17 cellular contexts compared by ENCODE assay signal in genomic region chr14:74836251-74836957, GRCh38. TPM values are rescaled to one million over a fixed set of nuclear protein-coding genes. Genes with fewer than 3 reads are reported as not detected.
DNase-seq lines count a peak whose midpoint lies in the region; ATAC-seq and TF ChIP-seq lines count a peak whose summit lies in the region.
"Had no signal": no experiment of that assay in that cellular context is flagged by ENCODE, and none has a peak within 500 bp of the region (broad histone marks: within the 10 kb centered on the region; RNA-seq: fewer than 3 reads in every experiment).

No MANE protein-coding gene starts in this region.

- no peaks in the 10 kb centered on the region for H3K27me3 Mint-ChIP-seq in activated CD4-positive, alpha-beta T cell treated with anti-CD3 and anti-CD28 coated beads, Interleukin-2, amount 10 ng/mL, durations not matched to agents 7 days and 5 days

- no peak overlapping the region for H3K4me3 Mint-ChIP-seq in activated CD4-positive, alpha-beta T cell treated with anti-CD3 and anti-CD28 coated beads, Interleukin-2, amount 10 ng/mL, durations not matched to agents 7 days and 5 days
- no peak overlapping the region for H3K4me3 Mint-ChIP-seq in stimulated activated effector memory CD8-positive, alpha-beta T cell treated with anti-CD3 and anti-CD28 coated beads, Interleukin-12 subunit alpha, Interleukin-12 subunit beta, amount 100 ng/mL, for 72 hours
- H3K4me3 Mint-ChIP-seq: neural progenitor cell had no signal

- no peak overlapping the region for H3K27ac ChIP-seq in caudate nucleus (ENCODE audit: low read depth, low read length)
- H3K27ac ChIP-seq: neural progenitor cell had no signal

- POLR2A ChIA-PET in activated CD4-positive, alpha-beta T cell treated with anti-CD3 and anti-CD28 coated beads, Interleukin-2, amount 10 ng/mL, durations not matched to agents 7 days and 5 days (lab: Charles Lee), result no interaction called here

- H3K36me3 Mint-ChIP-seq in activated CD4-positive, alpha-beta T cell treated with anti-CD3 and anti-CD28 coated beads, Interleukin-2, amount 10 ng/mL, durations not matched to agents 7 days and 5 days (ENCODE audit: low read depth), result peaks cover 39% of the 10 kb centered on the region
- H3K36me3 Mint-ChIP-seq in stimulated activated effector memory CD8-positive, alpha-beta T cell treated with anti-CD3 and anti-CD28 coated beads, Interleukin-12 subunit alpha, Interleukin-12 subunit beta, amount 100 ng/mL, for 72 hours, result peaks cover 26% of the 10 kb centered on the region

- no peaks in the 10 kb centered on the region for H3K9me3 Mint-ChIP-seq in activated CD4-positive, alpha-beta T cell treated with anti-CD3 and anti-CD28 coated beads, Interleukin-2, amount 10 ng/mL, durations not matched to agents 7 days and 5 days
- H3K9me3 Mint-ChIP-seq in stimulated activated effector memory CD8-positive, alpha-beta T cell treated with anti-CD3 and anti-CD28 coated beads, Interleukin-12 subunit alpha, Interleukin-12 subunit beta, amount 100 ng/mL, for 72 hours, result no peaks in the 10 kb centered on the region
- H3K9me3 Mint-ChIP-seq: neural progenitor cell had no signal

- ATAC-seq in SK-N-SH treated with all-trans-retinoic acid at 6 μM for 48 hours (peak; percentile 68), GM21526 (IDR thresholded peaks at IDR 0.05; ENCODE audit: low FRiP score, unreplicated experiment) (no peak), HG03521 (IDR thresholded peaks at IDR 0.05; ENCODE audit: unreplicated experiment) (no peak)
- no peak for ATAC-seq in stimulated activated effector memory CD8-positive, alpha-beta T cell treated with anti-CD3 and anti-CD28 coated beads, Interleukin-12 subunit alpha, Interleukin-12 subunit beta, amount 100 ng/mL, for 72 hours

- DNase-seq in activated CD4-positive, alpha-beta T cell treated with anti-CD3 and anti-CD28 coated beads, Interleukin-2, amount 10 ng/mL, durations not matched to agents 7 days and 5 days, result no peak
- DNase-seq in activated CD4-positive, alpha-beta T cell treated with anti-CD3 and anti-CD28 coated beads for 48 hours, result no peak
- DNase-seq in dedifferentiated amniotic fluid mesenchymal stem cell (ENCODE audit: extremely low spot score) (peak; percentile 32), caudate nucleus (lab: John Stamatoyannopoulos, UW) (no peak)
- DNase-seq in stimulated activated effector memory CD8-positive, alpha-beta T cell treated with anti-CD3 and anti-CD28 coated beads, Interleukin-12 subunit alpha, Interleukin-12 subunit beta, amount 100 ng/mL, for 72 hours (ENCODE audit: low spot score in 2 of 2), result no peak
- DNase-seq: DMS153, H7, NCI-H510A, RPMI8226, small intestine had no signal

- CTCF ChIA-PET in activated CD4-positive, alpha-beta T cell treated with anti-CD3 and anti-CD28 coated beads, Interleukin-2, amount 10 ng/mL, durations not matched to agents 7 days and 5 days (lab: Charles Lee), result interaction anchor here (0.9 to 1.5 kb wide), 4 partner anchors 20 to 226 kb away, joined by 3 to 4 read pairs (median 3); no protein-coding TSS in a partner anchor

- H3K27ac Mint-ChIP-seq in activated CD4-positive, alpha-beta T cell treated with anti-CD3 and anti-CD28 coated beads, Interleukin-2, amount 10 ng/mL, durations not matched to agents 7 days and 5 days, result peak overlapping the region; percentile 94
- H3K27ac Mint-ChIP-seq in stimulated activated effector memory CD8-positive, alpha-beta T cell treated with anti-CD3 and anti-CD28 coated beads, Interleukin-12 subunit alpha, Interleukin-12 subunit beta, amount 100 ng/mL, for 72 hours, result peak overlapping the region; percentile 66
- H3K27ac Mint-ChIP-seq: neural progenitor cell had no signal

- H3K4me1 Mint-ChIP-seq in activated CD4-positive, alpha-beta T cell treated with anti-CD3 and anti-CD28 coated beads, Interleukin-2, amount 10 ng/mL, durations not matched to agents 7 days and 5 days, result peaks cover 66% of the 10 kb centered on the region
- peaks cover 55% of the 10 kb centered on the region for H3K4me1 Mint-ChIP-seq in stimulated activated effector memory CD8-positive, alpha-beta T cell treated with anti-CD3 and anti-CD28 coated beads, Interleukin-12 subunit alpha, Interleukin-12 subunit beta, amount 100 ng/mL, for 72 hours
- H3K4me1 Mint-ChIP-seq: neural progenitor cell had no signal

TF ChIP-seq in SK-N-SH treated with all-trans-retinoic acid at 6 μM for 48 hours, 23 proteins besides CTCF, POLR2A, EP300 and RAD21:
- no peak for TF ChIP-seq TCF4 (CRISPR knock-in tag; IDR thresholded peaks at IDR 0.05; ENCODE audit: borderline replicate concordance)
- no peak for TF ChIP-seq SNAI2 (CRISPR knock-in tag; IDR thresholded peaks at IDR 0.05)
- no peak for TF ChIP-seq PPARA (CRISPR knock-in tag; IDR thresholded peaks at IDR 0.05; ENCODE audit: borderline replicate concordance)
- TF ChIP-seq ZFP3 (CRISPR knock-in tag; IDR thresholded peaks at IDR 0.05), result no peak
- TF ChIP-seq ZNF70 (CRISPR knock-in tag; IDR thresholded peaks at IDR 0.05), result no peak
- no peak for TF ChIP-seq TOX (CRISPR knock-in tag; IDR thresholded peaks at IDR 0.05; ENCODE audit: borderline replicate concordance)
- TF ChIP-seq CSDC2 (CRISPR knock-in tag; IDR thresholded peaks at IDR 0.05), result no peak
- no peak for TF ChIP-seq ZFP30 (CRISPR knock-in tag; IDR thresholded peaks at IDR 0.05)
- no peak for TF ChIP-seq GLIS3 (CRISPR knock-in tag; IDR thresholded peaks at IDR 0.05)
- TF ChIP-seq ESRRG (CRISPR knock-in tag; IDR thresholded peaks at IDR 0.05), result no peak
- TF ChIP-seq BACH2 (CRISPR knock-in tag; IDR thresholded peaks at IDR 0.05; ENCODE audit: borderline replicate concordance), result no peak
- TF ChIP-seq ISL1 (CRISPR knock-in tag; IDR thresholded peaks at IDR 0.05), result no peak
- no peak for TF ChIP-seq ZC3H10 (CRISPR knock-in tag; IDR thresholded peaks at IDR 0.05)
- TF ChIP-seq POU6F1 (CRISPR knock-in tag; IDR thresholded peaks at IDR 0.05; ENCODE audit: borderline replicate concordance, low read depth), result no peak
- no peak for TF ChIP-seq CREB5 (CRISPR knock-in tag; IDR thresholded peaks at IDR 0.05; ENCODE audit: low read depth)
- TF ChIP-seq ZNF8 (CRISPR knock-in tag; IDR thresholded peaks at IDR 0.05), result no peak
- TF ChIP-seq RARB (CRISPR knock-in tag; IDR thresholded peaks at IDR 0.05), result no peak
- TF ChIP-seq ARNTL (CRISPR knock-in tag; IDR thresholded peaks at IDR 0.05; ENCODE audit: borderline replicate concordance, low read depth), result no peak
- no peak for TF ChIP-seq CSRNP3 (CRISPR knock-in tag; IDR thresholded peaks at IDR 0.05)
- TF ChIP-seq OSR1 (CRISPR knock-in tag; IDR thresholded peaks at IDR 0.05), result no peak

RNA-seq across cellular contexts. Expression of gene PROX2, which starts 39.5 kb away (rescaled TPM):
- not detected for total RNA-seq in activated CD4-positive, alpha-beta T cell treated with anti-CD3 and anti-CD28 coated beads, Interleukin-2, amount 10 ng/mL, durations not matched to agents 7 days and 5 days
- total RNA-seq: A673, dermis microvascular lymphatic vessel endothelial cell, H7, kidney epithelial cell had no signal

RNA-seq across cellular contexts. Expression of gene DLST, which starts 45.3 kb away (rescaled TPM):
- total RNA-seq in activated CD4-positive, alpha-beta T cell treated with anti-CD3 and anti-CD28 coated beads, Interleukin-2, amount 10 ng/mL, durations not matched to agents 7 days and 5 days, result 100 to 1,000 TPM in 1 of 2 experiments, 10 to 100 TPM in 1; 92.6 to 106 TPM
